Comparison of ENCODE assay signal across 1 cellular context in genomic region chr2:177264209-177264538, GRCh38.
TF ChIP-seq lines count a peak whose summit lies in the region.

No MANE protein-coding gene starts in this region.

TF ChIP-seq in HEK293, 187 proteins besides CTCF, POLR2A, EP300 and RAD21 (continued from another document):
- TF ChIP-seq PRDM10 (tag by site-specific recombination; IDR thresholded peaks at IDR 0.05), result no peak
